In genomic region chr19:48196321-48196761, GRCh38 we compare ENCODE assay signal across 2 cellular contexts.
TF ChIP-seq lines count a peak whose summit lies in the region.

No MANE protein-coding gene starts in this region.

TF ChIP-seq in SK-N-SH, 30 proteins besides CTCF, POLR2A, EP300 and RAD21:
- no peak for TF ChIP-seq FOXM1 (IDR thresholded peaks at IDR 0.05; ENCODE audit: low read depth)
- TF ChIP-seq SMC3 (IDR thresholded peaks at IDR 0.05; ENCODE audit: low read depth, low read length) = no peak
- TF ChIP-seq NRF1 (IDR thresholded peaks at IDR 0.05; ENCODE audit: low read depth, low read length) = no peak
- TF ChIP-seq TAF1 (IDR thresholded peaks at IDR 0.05; ENCODE audit: borderline replicate concordance, low read depth, low read length) = no peak
- TF ChIP-seq MEF2A (IDR thresholded peaks at IDR 0.05; ENCODE audit: borderline replicate concordance, low read depth) = no peak
- no peak for TF ChIP-seq TCF12 (IDR thresholded peaks at IDR 0.05)
- TF ChIP-seq RXRA (IDR thresholded peaks at IDR 0.05; ENCODE audit: borderline replicate concordance, low read depth) = no peak
- no peak for TF ChIP-seq IRF3 (IDR thresholded peaks at IDR 0.05; ENCODE audit: low read depth, low read length)
- TF ChIP-seq RCOR1 (IDR thresholded peaks at IDR 0.05; ENCODE audit: low read length) = no peak
- no peak for TF ChIP-seq ZBTB33 (IDR thresholded peaks at IDR 0.05; ENCODE audit: borderline replicate concordance, low read depth)
- no peak for TF ChIP-seq SIN3A (IDR thresholded peaks at IDR 0.05; ENCODE audit: borderline replicate concordance, low read depth, low read length)
- TF ChIP-seq MXI1 (IDR thresholded peaks at IDR 0.05; ENCODE audit: low read depth, low read length) = no peak
- no peak for TF ChIP-seq CHD2 (IDR thresholded peaks at IDR 0.05; ENCODE audit: low read length, partially characterized antibody)
- no peak for TF ChIP-seq ELF1 (IDR thresholded peaks at IDR 0.05)
- TF ChIP-seq REST (IDR thresholded peaks at IDR 0.05; ENCODE audit: low read depth, low read length) = no peak
- no peak for TF ChIP-seq GATA2 (CRISPR knock-in tag; IDR thresholded peaks at IDR 0.05)
- TF ChIP-seq POLR2AphosphoS5 (IDR thresholded peaks at IDR 0.05; ENCODE audit: low read depth, low read length) = no peak
TF ChIP-seq in SK-N-SH: peak in this region for 0.

TF ChIP-seq in HepG2, 621 proteins besides CTCF, POLR2A, EP300 and RAD21:
- TF ChIP-seq THRA (CRISPR knock-in tag; IDR thresholded peaks at IDR 0.05; ENCODE audit: borderline replicate concordance) = no peak
- TF ChIP-seq AGO2 (optimal IDR thresholded peaks at IDR 0.05; ENCODE audit: low read depth, low read length) = peak; percentile 70
- no peak for TF ChIP-seq MYC (CRISPR knock-in tag; IDR thresholded peaks at IDR 0.05; ENCODE audit: borderline replicate concordance)
